29 cellular contexts compared by ENCODE assay signal in the genomic region with DNA sequence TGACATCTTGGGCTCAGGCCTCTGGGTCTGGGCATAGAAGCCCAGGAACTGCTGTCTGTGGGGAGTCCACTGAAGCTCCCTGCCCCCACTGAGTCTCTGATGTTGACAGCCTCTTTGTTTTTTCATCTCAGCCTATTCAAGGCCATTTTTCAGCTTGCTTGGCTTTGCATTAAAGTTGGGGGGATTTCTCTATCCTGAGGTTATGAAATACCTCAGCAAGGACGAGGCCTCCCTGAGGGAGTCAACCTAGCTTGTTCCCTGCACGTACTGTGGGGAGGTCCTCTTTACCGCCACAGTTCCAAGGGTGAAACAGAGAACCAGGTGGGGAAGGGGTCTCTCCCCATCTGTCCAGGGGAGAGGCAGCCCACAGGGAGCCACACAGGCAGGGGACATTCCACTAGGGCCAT. TPM values are rescaled to one million over a fixed set of nuclear protein-coding genes. Genes with fewer than 3 reads are reported as not detected.
DNase-seq lines count a peak whose midpoint lies in the region; ATAC-seq and TF ChIP-seq lines count a peak whose summit lies in the region.
"Had no signal": no experiment of that assay in that cellular context is flagged by ENCODE, and none has a peak within 500 bp of the region (broad histone marks: within the 10 kb centered on the region; RNA-seq: fewer than 3 reads in every experiment).

No MANE protein-coding gene starts in this region.

- H3K4me1 Mint-ChIP-seq in brain, result peaks cover 85% of the 10 kb centered on the region
- H3K4me1 Mint-ChIP-seq in stimulated activated effector memory CD8-positive, alpha-beta T cell treated with anti-CD3 and anti-CD28 coated beads, Interleukin-12 subunit alpha, Interleukin-12 subunit beta, amount 100 ng/mL, for 72 hours, result peaks cover 12% of the 10 kb centered on the region

- peaks cover 84% of the 10 kb centered on the region for H3K4me1 ChIP-seq in Loucy (ENCODE audit: insufficient read depth, low read length, poor library complexity, severe bottlenecking)
- H3K4me1 ChIP-seq in mesenchymal stem cell (ENCODE audit: control insufficient read depth, insufficient read depth, low read depth, low read length), result peaks cover 77% of the 10 kb centered on the region
- H3K4me1 ChIP-seq in mesendoderm (ENCODE audit: control insufficient read depth, low read depth, low read length), result peaks cover 25% of the 10 kb centered on the region

- H3K79me1 ChIP-seq in mesenchymal stem cell (replicated peaks; ENCODE audit: low read length, poor library complexity, severe bottlenecking) (no peaks in the 10 kb centered on the region), mesendoderm (ENCODE audit: low read length) (no peaks in the 10 kb centered on the region)

- H4K8ac ChIP-seq in mesenchymal stem cell (ENCODE audit: low read length) (no peak overlapping the region), mesendoderm (ENCODE audit: low read depth, low read length) (no peak overlapping the region)

- H3K4me3 ChIP-seq in Loucy (ENCODE audit: low read length, poor library complexity, severe bottlenecking) (no peak overlapping the region), mesenchymal stem cell (ENCODE audit: insufficient read depth in 1 of 2, low read depth in 1 of 2, low read length in 2 of 2) (no peak overlapping the region), mesendoderm (ENCODE audit: low read length) (no peak overlapping the region)
- H3K4me3 ChIP-seq: esophagus muscularis mucosa, GM12878, thyroid gland had no signal

- WGBS in mesenchymal stem cell, result 76% methylated on average over 3 of the region's 3 CpGs
- no CpG with 5 or more reads among the region's 3 CpGs for WGBS in mesendoderm (ENCODE audit: extremely low coverage, insufficient coverage, low lambda C conversion rate)

- H2BK120ac ChIP-seq in mesenchymal stem cell (ENCODE audit: low read depth, low read length) (no peak overlapping the region), mesendoderm (ENCODE audit: low read depth, low read length) (no peak overlapping the region)

- H3K9ac ChIP-seq in Loucy (ENCODE audit: low read depth, low read length, poor library complexity, severe bottlenecking) (peak overlapping the region; percentile 3), mesenchymal stem cell (ENCODE audit: low read length) (no peak overlapping the region), mesendoderm (ENCODE audit: low read length) (no peak overlapping the region)

- H4K5ac ChIP-seq in mesendoderm (ENCODE audit: low read length), result no peak overlapping the region

- no peak for TF ChIP-seq CTCF in Loucy (conservative IDR thresholded peaks at IDR 0.05; ENCODE audit: low read length)
- TF ChIP-seq CTCF in brain (conservative IDR thresholded peaks at IDR 0.05), result no peak

- peak overlapping the region in 1 of 2 experiments; percentile 54 for H3K18ac ChIP-seq in mesenchymal stem cell (ENCODE audit: low read depth in 1 of 2, low read length in 2 of 2)
- H3K18ac ChIP-seq in mesendoderm (ENCODE audit: low read length), result no peak overlapping the region

- H3K9me3 Mint-ChIP-seq in brain, result peaks cover 0 to 2% (median 0%) of the 10 kb centered on the region in 5 experiments
- no peaks in the 10 kb centered on the region for H3K9me3 Mint-ChIP-seq in stimulated activated effector memory CD8-positive, alpha-beta T cell treated with anti-CD3 and anti-CD28 coated beads, Interleukin-12 subunit alpha, Interleukin-12 subunit beta, amount 100 ng/mL, for 72 hours
- H3K9me3 Mint-ChIP-seq: neural crest cell; stimulated activated naive CD8-positive, alpha-beta T cell treated with anti-CD3 and anti-CD28 coated beads, Interleukin-15, amount 100 ng/mL, for 72 hours had no signal

- no peak overlapping the region for H2AFZ ChIP-seq in Loucy (ENCODE audit: low read length)
- no peak overlapping the region for H2AFZ ChIP-seq in mesenchymal stem cell (ENCODE audit: low read depth, low read length)

- H3K27me3 ChIP-seq in Loucy (ENCODE audit: insufficient read depth, low read length, poor library complexity, severe bottlenecking) (no peaks in the 10 kb centered on the region), mesenchymal stem cell (ENCODE audit: control insufficient read depth in 1 of 2, insufficient read depth in 1 of 2, low read length in 2 of 2) (no peaks in the 10 kb centered on the region), mesendoderm (ENCODE audit: insufficient read depth, low read length, poor library complexity) (no peaks in the 10 kb centered on the region)
- H3K27me3 ChIP-seq: esophagus muscularis mucosa, thyroid gland had no signal

- ATAC-seq in stimulated activated effector memory CD8-positive, alpha-beta T cell treated with anti-CD3 and anti-CD28 coated beads, Interleukin-12 subunit alpha, Interleukin-12 subunit beta, amount 100 ng/mL, for 72 hours, result no peak
- ATAC-seq: GM12878; right cardiac atrium; stimulated activated naive CD8-positive, alpha-beta T cell treated with anti-CD3 and anti-CD28 coated beads, Interleukin-15, amount 100 ng/mL, for 72 hours had no signal

- H2BK15ac ChIP-seq in mesenchymal stem cell (ENCODE audit: low read depth, poor library complexity, severe bottlenecking) (no peak overlapping the region), mesendoderm (replicated peaks; ENCODE audit: low read depth) (no peak overlapping the region)

- intact Hi-C loops in posterior vena cava (cut with DNase I), result no loop called here

- no peaks in the 10 kb centered on the region for H3K9me2 ChIP-seq in Loucy (replicated peaks; ENCODE audit: low read depth, low read length)

- H2BK5ac ChIP-seq in mesenchymal stem cell (ENCODE audit: low read depth, low read length, poor library complexity, severe bottlenecking), result no peak overlapping the region
- no peak overlapping the region for H2BK5ac ChIP-seq in mesendoderm (ENCODE audit: low read length)

- H2AK5ac ChIP-seq in mesenchymal stem cell (ENCODE audit: low read length, severe bottlenecking) (peak overlapping the region; percentile 53), mesendoderm (ENCODE audit: low read length) (no peak overlapping the region)

- H3K4me3 Mint-ChIP-seq in brain, result peak overlapping the region in 1 of 5 experiments; percentile 4
- H3K4me3 Mint-ChIP-seq in stimulated activated effector memory CD8-positive, alpha-beta T cell treated with anti-CD3 and anti-CD28 coated beads, Interleukin-12 subunit alpha, Interleukin-12 subunit beta, amount 100 ng/mL, for 72 hours, result no peak overlapping the region
- H3K4me3 Mint-ChIP-seq: stimulated activated naive CD8-positive, alpha-beta T cell treated with anti-CD3 and anti-CD28 coated beads, Interleukin-15, amount 100 ng/mL, for 72 hours had no signal

- peak overlapping the region in 3 of 5 experiments; percentile 24 to 50 (median 47) for H3K27ac Mint-ChIP-seq in brain
- peak overlapping the region; percentile 73 for H3K27ac Mint-ChIP-seq in stimulated activated effector memory CD8-positive, alpha-beta T cell treated with anti-CD3 and anti-CD28 coated beads, Interleukin-12 subunit alpha, Interleukin-12 subunit beta, amount 100 ng/mL, for 72 hours
- H3K27ac Mint-ChIP-seq: stimulated activated naive CD8-positive, alpha-beta T cell treated with anti-CD3 and anti-CD28 coated beads, Interleukin-15, amount 100 ng/mL, for 72 hours had no signal

- H3K27ac ChIP-seq in mesenchymal stem cell (ENCODE audit: low read length, poor library complexity, severe bottlenecking) (peak overlapping the region; percentile 30), mesendoderm (ENCODE audit: low read depth, low read length) (no peak overlapping the region)
- H3K27ac ChIP-seq: esophagus muscularis mucosa, HL-60, thyroid gland had no signal

- peaks cover 6% of the 10 kb centered on the region; the same call in 1 of the 2 replicates for H3K36me3 ChIP-seq in Loucy (ENCODE audit: insufficient read depth, low read length)
- peaks cover 6 to 33% of the 10 kb centered on the region in 2 experiments for H3K36me3 ChIP-seq in mesenchymal stem cell (ENCODE audit: control insufficient read depth in 1 of 2, insufficient read depth in 2 of 2, low read depth in 1 of 2, low read length in 2 of 2)
- H3K36me3 ChIP-seq in mesendoderm (ENCODE audit: control insufficient read depth, insufficient read depth, low read length), result no peaks in the 10 kb centered on the region
- H3K36me3 ChIP-seq: esophagus muscularis mucosa, thyroid gland had no signal

- H3K4ac ChIP-seq in mesenchymal stem cell (ENCODE audit: low read depth in 1 of 2, low read length in 2 of 2), result no peak overlapping the region
- no peak overlapping the region for H3K4ac ChIP-seq in mesendoderm (ENCODE audit: low read depth, low read length)

- peaks cover 70% of the 10 kb centered on the region for H4K20me1 ChIP-seq in Loucy (ENCODE audit: insufficient read depth, low read length, poor library complexity, severe bottlenecking)

- H4K91ac ChIP-seq in mesenchymal stem cell (ENCODE audit: low read length), result no peak overlapping the region

- no peak overlapping the region for H3K23ac ChIP-seq in mesenchymal stem cell (ENCODE audit: low read length in 2 of 2)
- H3K23ac ChIP-seq in mesendoderm (ENCODE audit: low read length), result no peak overlapping the region

- peaks cover 20% of the 10 kb centered on the region for H3K36me3 Mint-ChIP-seq in brain
- H3K36me3 Mint-ChIP-seq in stimulated activated effector memory CD8-positive, alpha-beta T cell treated with anti-CD3 and anti-CD28 coated beads, Interleukin-12 subunit alpha, Interleukin-12 subunit beta, amount 100 ng/mL, for 72 hours, result no peaks in the 10 kb centered on the region

- H3K27me3 Mint-ChIP-seq in brain, result peaks cover 48% of the 10 kb centered on the region
- H3K27me3 Mint-ChIP-seq: stimulated activated naive CD8-positive, alpha-beta T cell treated with anti-CD3 and anti-CD28 coated beads, Interleukin-15, amount 100 ng/mL, for 72 hours had no signal

- H3K4me2 ChIP-seq in Loucy (ENCODE audit: low read depth, low read length, poor library complexity, severe bottlenecking) (peak overlapping the region; percentile 88), mesenchymal stem cell (ENCODE audit: low read length, poor library complexity, severe bottlenecking) (no peak overlapping the region), mesendoderm (ENCODE audit: low read length) (no peak overlapping the region)

- H3K9me3 ChIP-seq in Loucy (ENCODE audit: insufficient read depth, low read depth, low read length) (no peaks in the 10 kb centered on the region), mesenchymal stem cell (ENCODE audit: control insufficient read depth, low read length) (no peaks in the 10 kb centered on the region)
- H3K9me3 ChIP-seq: esophagus muscularis mucosa, thyroid gland had no signal

- DNase-seq in mesenchymal stem cell (no peak), mesendoderm (no peak), posterior vena cava (ENCODE audit: low spot score) (no peak)
- no peak for DNase-seq in stimulated activated effector memory CD8-positive, alpha-beta T cell treated with anti-CD3 and anti-CD28 coated beads, Interleukin-12 subunit alpha, Interleukin-12 subunit beta, amount 100 ng/mL, for 72 hours (ENCODE audit: low spot score in 2 of 2)
- no peak for DNase-seq in activated CD4-positive, alpha-beta T cell treated with anti-CD3 and anti-CD28 coated beads, Interleukin-2, amount 50 U/mL, for 4 hours
- DNase-seq: activated CD4-positive, alpha-beta T cell treated with anti-CD3 and anti-CD28 coated beads for 4 hours; activated CD8-positive, alpha-beta memory T cell treated with anti-CD3 and anti-CD28 coated beads for 24 hours; activated gamma-delta T cell treated with Interleukin-2 at 50 U/mL for 16 hours; COR-L47; dermis blood vessel endothelial cell; foreskin fibroblast; H7; KG1; MM.1S; NCI-H1105 treated with DMSO at 0.1 percent for 48 hours; NCI-H1930; NCI-H2171 treated with DMSO at 0.1 percent for 48 hours; NCI-H526; right cardiac atrium; SHP77 treated with DMSO at 0.1 percent for 48 hours; stimulated activated CD8-positive, alpha-beta memory T cell treated with anti-CD3 and anti-CD28 coated beads, Interleukin-4, amount 100 ng/mL, for 48 hours; stimulated activated naive CD8-positive, alpha-beta T cell treated with anti-CD3 and anti-CD28 coated beads, Interleukin-15, amount 100 ng/mL, for 72 hours; thyroid gland had no signal

- peaks cover 99% of the 10 kb centered on the region for H3K79me2 ChIP-seq in Loucy (ENCODE audit: insufficient read depth, low read length)
- H3K79me2 ChIP-seq in mesendoderm (ENCODE audit: control insufficient read depth, insufficient read depth, low read length), result no peaks in the 10 kb centered on the region

- H3F3A ChIP-seq in Loucy (ENCODE audit: low read depth), result peaks cover 3% of the 10 kb centered on the region

- peak overlapping the region in 1 of 2 experiments; percentile 74 for H2BK12ac ChIP-seq in mesenchymal stem cell (ENCODE audit: low read length in 2 of 2)

- H3K14ac ChIP-seq in mesenchymal stem cell (ENCODE audit: low read length in 2 of 2), result peak overlapping the region in 1 of 2 experiments; percentile 27

- H3K56ac ChIP-seq in mesendoderm (ENCODE audit: low read length), result no peak overlapping the region

RNA-seq across cellular contexts. Expression of gene KCNQ1OT1, which starts 8.4 kb away (rescaled TPM):
- polyA plus RNA-seq in brain (ENCODE audit: insufficient read depth, low read depth, low replicate concordance), result 0.02 TPM
- 0.08 TPM for polyA plus RNA-seq in mesenchymal stem cell (2013, experiment 1 of 2)
- 0.05 TPM for polyA plus RNA-seq in mesenchymal stem cell (2013, experiment 2 of 2)
- 0.04 TPM for polyA plus RNA-seq in mesendoderm (2013, experiment 1 of 2)
- 0.04 TPM for polyA plus RNA-seq in mesendoderm (2013, experiment 2 of 2)
- 1 to 10 TPM; 1.8 to 3.5 TPM for total RNA-seq in posterior vena cava
